ENCODE assay signal across 19 cellular contexts in the genomic region with DNA sequence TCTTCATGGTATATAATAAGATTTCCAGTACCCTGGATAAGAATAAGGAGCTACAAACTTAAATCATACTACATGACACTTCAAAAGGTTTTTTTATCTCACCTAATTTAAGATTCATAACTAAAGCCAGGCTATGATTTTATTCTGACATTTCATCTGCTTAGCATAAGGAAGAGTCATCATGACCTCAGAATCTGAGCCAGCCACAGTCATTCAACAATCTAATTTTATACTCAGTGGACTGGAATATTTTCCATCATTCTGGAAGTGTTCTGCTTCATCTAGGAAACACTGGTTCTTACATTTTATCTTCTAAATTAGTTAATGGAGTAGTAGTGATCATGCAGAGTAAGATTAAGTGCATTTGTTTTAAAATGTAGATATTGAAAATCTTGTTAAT.
DNase-seq lines count a peak whose midpoint lies in the region; FAIRE-seq and TF ChIP-seq lines count a peak whose summit lies in the region.
"Had no signal": no experiment of that assay in that cellular context is flagged by ENCODE, and none has a peak within 500 bp of the region (broad histone marks: within the 10 kb centered on the region; RNA-seq: fewer than 3 reads in every experiment).

No MANE protein-coding gene starts in this region.

- H3K4me3 ChIP-seq in muscle layer of duodenum (ENCODE audit: low read depth in 1 of 2, low read length in 2 of 2) (no peak overlapping the region), tibial artery (no peak overlapping the region)

- H3K27me3 ChIP-seq in muscle layer of duodenum (ENCODE audit: low read depth, low read length) (no peaks in the 10 kb centered on the region), tibial artery (no peaks in the 10 kb centered on the region)

- H3K4me1 ChIP-seq in muscle layer of duodenum (ENCODE audit: control insufficient read depth in 1 of 2, insufficient read depth in 2 of 2, low read length in 2 of 2), result no peaks in the 10 kb centered on the region
- H3K4me1 ChIP-seq in tibial artery, result peaks cover 0 to 66% (median 11%) of the 10 kb centered on the region in 4 donors

- FAIRE-seq in endometrium (lab: Jason Lieb, UNC), result peak; percentile 59
- FAIRE-seq: kidney had no signal

- no peak for TF ChIP-seq CTCF in tibial artery (IDR thresholded peaks at IDR 0.05)

- DNase-seq in NCI-H226 (peak; percentile 38), tibial artery (no peak), NCI-H2171 (lab: John Stamatoyannopoulos, UW) (no peak), NCI-H2107 (lab: John Stamatoyannopoulos, UW) (no peak), DMS 273 (lab: John Stamatoyannopoulos, UW; ENCODE audit: unreplicated experiment) (no peak)
- DNase-seq: activated CD8-positive, alpha-beta memory T cell treated with anti-CD3 and anti-CD28 coated beads, Interleukin-2, amount 50 U/mL, for 48 hours; activated gamma-delta T cell; amniotic stem cell; DMS79 treated with DMSO at 0.1 percent for 48 hours; effector CD8-positive, alpha-beta T cell; hypothalamus; kidney; NCI-H526; nephron progenitor cell; SHP77 treated with DMSO at 0.1 percent for 48 hours; stimulated activated CD4-positive, alpha-beta T cell treated with anti-CD3 and anti-CD28 coated beads, Interleukin-12 subunit alpha, Interleukin-12 subunit beta, amount 100 ng/mL, for 4 hours had no signal

- intact Hi-C loops in tibial artery (cut with DNase I; ENCODE audit: low total_unique reads), result no loop called here

- peak overlapping the region; percentile 34 for H3K27ac ChIP-seq in muscle layer of duodenum (ENCODE audit: low read length)
- peak overlapping the region; percentile 47 to 66 for H3K27ac ChIP-seq in tibial artery
- H3K27ac ChIP-seq: KMS-11 had no signal

- H3K9me3 ChIP-seq in muscle layer of duodenum (ENCODE audit: control insufficient read depth in 1 of 2, low read length in 2 of 2) (no peaks in the 10 kb centered on the region), tibial artery (no peaks in the 10 kb centered on the region)

- no peaks in the 10 kb centered on the region for H3K36me3 ChIP-seq in muscle layer of duodenum (ENCODE audit: control insufficient read depth in 1 of 2, insufficient read depth in 2 of 2, low read length in 2 of 2)
- H3K36me3 ChIP-seq in tibial artery, result no peaks in the 10 kb centered on the region
